Comparison of ENCODE assay signal across 1 cellular context in the genomic region with DNA sequence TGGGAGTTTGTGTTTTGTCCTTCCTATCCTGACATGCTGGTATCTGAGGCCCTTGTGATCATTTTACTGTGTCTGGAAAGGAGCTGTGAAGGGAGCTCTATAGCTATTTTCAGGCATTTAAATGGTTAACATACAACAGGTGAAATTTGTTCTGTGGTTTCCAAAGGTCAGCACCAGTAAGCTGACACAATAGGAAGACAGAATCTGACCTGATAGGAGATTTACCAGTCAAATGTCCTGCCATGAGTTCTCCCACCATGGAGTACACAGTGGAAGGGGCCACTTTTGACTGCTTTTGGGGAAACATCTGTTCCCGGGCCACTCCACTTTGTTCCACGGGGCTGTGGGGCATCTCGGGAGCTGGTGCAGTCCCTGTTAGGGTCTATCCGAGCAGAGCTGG.
TF ChIP-seq lines count a peak whose summit lies in the region.

No MANE protein-coding gene starts in this region.

TF ChIP-seq in GM23338, 12 proteins besides CTCF, POLR2A, EP300 and RAD21 (continued from another document):
- TF ChIP-seq, protein P1, sequence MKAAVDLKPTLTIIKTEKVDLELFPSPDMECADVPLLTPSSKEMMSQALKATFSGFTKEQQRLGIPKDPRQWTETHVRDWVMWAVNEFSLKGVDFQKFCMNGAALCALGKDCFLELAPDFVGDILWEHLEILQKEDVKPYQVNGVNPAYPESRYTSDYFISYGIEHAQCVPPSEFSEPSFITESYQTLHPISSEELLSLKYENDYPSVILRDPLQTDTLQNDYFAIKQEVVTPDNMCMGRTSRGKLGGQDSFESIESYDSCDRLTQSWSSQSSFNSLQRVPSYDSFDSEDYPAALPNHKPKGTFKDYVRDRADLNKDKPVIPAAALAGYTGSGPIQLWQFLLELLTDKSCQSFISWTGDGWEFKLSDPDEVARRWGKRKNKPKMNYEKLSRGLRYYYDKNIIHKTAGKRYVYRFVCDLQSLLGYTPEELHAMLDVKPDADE (IDR thresholded peaks at IDR 0.05) = no peak
- TF ChIP-seq, protein P2, sequence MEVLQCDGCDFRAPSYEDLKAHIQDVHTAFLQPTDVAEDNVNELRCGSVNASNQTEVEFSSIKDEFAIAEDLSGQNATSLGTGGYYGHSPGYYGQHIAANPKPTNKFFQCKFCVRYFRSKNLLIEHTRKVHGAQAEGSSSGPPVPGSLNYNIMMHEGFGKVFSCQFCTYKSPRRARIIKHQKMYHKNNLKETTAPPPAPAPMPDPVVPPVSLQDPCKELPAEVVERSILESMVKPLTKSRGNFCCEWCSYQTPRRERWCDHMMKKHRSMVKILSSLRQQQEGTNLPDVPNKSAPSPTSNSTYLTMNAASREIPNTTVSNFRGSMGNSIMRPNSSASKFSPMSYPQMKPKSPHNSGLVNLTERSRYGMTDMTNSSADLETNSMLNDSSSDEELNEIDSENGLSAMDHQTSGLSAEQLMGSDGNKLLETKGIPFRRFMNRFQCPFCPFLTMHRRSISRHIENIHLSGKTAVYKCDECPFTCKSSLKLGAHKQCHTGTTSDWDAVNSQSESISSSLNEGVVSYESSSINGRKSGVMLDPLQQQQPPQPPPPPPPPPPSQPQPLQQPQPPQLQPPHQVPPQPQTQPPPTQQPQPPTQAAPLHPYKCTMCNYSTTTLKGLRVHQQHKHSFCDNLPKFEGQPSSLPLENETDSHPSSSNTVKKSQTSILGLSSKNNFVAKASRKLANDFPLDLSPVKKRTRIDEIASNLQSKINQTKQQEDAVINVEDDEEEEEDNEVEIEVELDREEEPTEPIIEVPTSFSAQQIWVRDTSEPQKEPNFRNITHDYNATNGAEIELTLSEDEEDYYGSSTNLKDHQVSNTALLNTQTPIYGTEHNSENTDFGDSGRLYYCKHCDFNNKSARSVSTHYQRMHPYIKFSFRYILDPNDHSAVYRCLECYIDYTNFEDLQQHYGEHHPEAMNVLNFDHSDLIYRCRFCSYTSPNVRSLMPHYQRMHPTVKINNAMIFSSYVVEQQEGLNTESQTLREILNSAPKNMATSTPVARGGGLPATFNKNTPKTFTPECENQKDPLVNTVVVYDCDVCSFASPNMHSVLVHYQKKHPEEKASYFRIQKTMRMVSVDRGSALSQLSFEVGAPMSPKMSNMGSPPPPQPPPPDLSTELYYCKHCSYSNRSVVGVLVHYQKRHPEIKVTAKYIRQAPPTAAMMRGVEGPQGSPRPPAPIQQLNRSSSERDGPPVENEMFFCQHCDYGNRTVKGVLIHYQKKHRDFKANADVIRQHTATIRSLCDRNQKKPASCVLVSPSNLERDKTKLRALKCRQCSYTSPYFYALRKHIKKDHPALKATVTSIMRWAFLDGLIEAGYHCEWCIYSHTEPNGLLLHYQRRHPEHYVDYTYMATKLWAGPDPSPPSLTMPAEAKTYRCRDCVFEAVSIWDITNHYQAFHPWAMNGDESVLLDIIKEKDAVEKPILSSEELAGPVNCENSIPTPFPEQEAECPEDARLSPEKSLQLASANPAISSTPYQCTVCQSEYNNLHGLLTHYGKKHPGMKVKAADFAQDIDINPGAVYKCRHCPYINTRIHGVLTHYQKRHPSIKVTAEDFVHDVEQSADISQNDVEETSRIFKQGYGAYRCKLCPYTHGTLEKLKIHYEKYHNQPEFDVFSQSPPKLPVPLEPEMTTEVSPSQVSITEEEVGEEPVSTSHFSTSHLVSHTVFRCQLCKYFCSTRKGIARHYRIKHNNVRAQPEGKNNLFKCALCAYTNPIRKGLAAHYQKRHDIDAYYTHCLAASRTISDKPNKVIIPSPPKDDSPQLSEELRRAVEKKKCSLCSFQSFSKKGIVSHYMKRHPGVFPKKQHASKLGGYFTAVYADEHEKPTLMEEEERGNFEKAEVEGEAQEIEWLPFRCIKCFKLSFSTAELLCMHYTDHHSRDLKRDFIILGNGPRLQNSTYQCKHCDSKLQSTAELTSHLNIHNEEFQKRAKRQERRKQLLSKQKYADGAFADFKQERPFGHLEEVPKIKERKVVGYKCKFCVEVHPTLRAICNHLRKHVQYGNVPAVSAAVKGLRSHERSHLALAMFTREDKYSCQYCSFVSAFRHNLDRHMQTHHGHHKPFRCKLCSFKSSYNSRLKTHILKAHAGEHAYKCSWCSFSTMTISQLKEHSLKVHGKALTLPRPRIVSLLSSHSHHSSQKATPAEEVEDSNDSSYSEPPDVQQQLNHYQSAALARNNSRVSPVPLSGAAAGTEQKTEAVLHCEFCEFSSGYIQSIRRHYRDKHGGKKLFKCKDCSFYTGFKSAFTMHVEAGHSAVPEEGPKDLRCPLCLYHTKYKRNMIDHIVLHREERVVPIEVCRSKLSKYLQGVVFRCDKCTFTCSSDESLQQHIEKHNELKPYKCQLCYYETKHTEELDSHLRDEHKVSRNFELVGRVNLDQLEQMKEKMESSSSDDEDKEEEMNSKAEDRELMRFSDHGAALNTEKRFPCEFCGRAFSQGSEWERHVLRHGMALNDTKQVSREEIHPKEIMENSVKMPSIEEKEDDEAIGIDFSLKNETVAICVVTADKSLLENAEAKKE (CRISPR knock-in tag; IDR thresholded peaks at IDR 0.05) = no peak
- TF ChIP-seq JUNB (IDR thresholded peaks at IDR 0.05; ENCODE audit: unreplicated experiment) (no peak), CREB1 (CRISPR knock-in tag; IDR thresholded peaks at IDR 0.05; ENCODE audit: low read depth) (no peak), POLR2AphosphoS5 (IDR thresholded peaks at IDR 0.05; ENCODE audit: low read depth) (no peak), ZNF331 (CRISPR knock-in tag; IDR thresholded peaks at IDR 0.05; ENCODE audit: low read depth) (no peak)
